In genomic region chr17:63492940-63493339, GRCh38 we compare ENCODE assay signal across 28 cellular contexts. TPM values are rescaled to one million over a fixed set of nuclear protein-coding genes. Genes with fewer than 3 reads are reported as not detected.
"Had no signal": no experiment of that assay in that cellular context is flagged by ENCODE, and none has a peak within 500 bp of the region (broad histone marks: within the 10 kb centered on the region; RNA-seq: fewer than 3 reads in every experiment).

No MANE protein-coding gene starts in this region.

- H3K9me3 ChIP-seq: colonic mucosa, gastrocnemius medialis, ovary, thoracic aorta, tibial nerve, upper lobe of left lung had no signal

- H3K4me3 ChIP-seq: colonic mucosa, gastrocnemius medialis, lung, ovary, thoracic aorta, tibial nerve, upper lobe of left lung had no signal

- H3K36me3 Mint-ChIP-seq: memory B cell; natural killer cell; stimulated activated naive B cell treated with anti-CD40 and anti-IgM and Interleukin-4, amounts not matched to agents 10 μg/mL and 1 μg/mL and 100 μg/mL, for 72 hours had no signal

- ATAC-seq: esophagus mucosa; gastrocnemius medialis; left lobe of liver; natural killer cell; sciatic nerve; stimulated activated naive B cell treated with anti-CD40 and anti-IgM and Interleukin-4, amounts not matched to agents 10 μg/mL and 1 μg/mL and 100 μg/mL, for 72 hours had no signal

- H3K27me3 Mint-ChIP-seq: dendritic cell treated with granulocyte-macrophage colony-stimulating factor and Interleukin-4, amounts not matched to agents 40 ng/mL and 50 ng/mL, for 4 days; memory B cell; stimulated activated naive CD8-positive, alpha-beta T cell treated with anti-CD3 and anti-CD28 coated beads, Interleukin-15, Interleukin-2, amounts not matched to agents 100 ng/mL and 50 ng/mL, for 24 hours had no signal

- H3K36me3 ChIP-seq: colonic mucosa, gastrocnemius medialis, ovary, thoracic aorta, tibial nerve, upper lobe of left lung had no signal

- DNase-seq: colonic mucosa; effector CD8-positive, alpha-beta T cell; foreskin fibroblast; gastrocnemius medialis; head of caudate nucleus; natural killer cell; ovary; stimulated activated CD4-positive, alpha-beta T cell treated with anti-CD3 and anti-CD28 coated beads, Interleukin-2, amount 100 ng/mL, for 24 hours; stimulated activated naive B cell treated with anti-CD40 and anti-IgM and Interleukin-4, amounts not matched to agents 10 μg/mL and 1 μg/mL and 100 μg/mL, for 72 hours; upper lobe of left lung had no signal

- H3K4me1 Mint-ChIP-seq: natural killer cell; stimulated activated naive B cell treated with anti-CD40 and anti-IgM and Interleukin-4, amounts not matched to agents 10 μg/mL and 1 μg/mL and 100 μg/mL, for 72 hours had no signal

- H3K27ac Mint-ChIP-seq: endodermal cell; memory B cell; natural killer cell; stimulated activated naive B cell treated with anti-CD40 and anti-IgM and Interleukin-4, amounts not matched to agents 10 μg/mL and 1 μg/mL and 100 μg/mL, for 72 hours; stimulated activated naive CD8-positive, alpha-beta T cell treated with anti-CD3 and anti-CD28 coated beads, Interleukin-15, Interleukin-2, amounts not matched to agents 100 ng/mL and 50 ng/mL, for 24 hours had no signal

- H3K27ac ChIP-seq: colonic mucosa, epithelial cell of prostate, gastrocnemius medialis, ovary, thoracic aorta, tibial nerve had no signal

- H3K4me3 Mint-ChIP-seq: dendritic cell treated with granulocyte-macrophage colony-stimulating factor and Interleukin-4, amounts not matched to agents 40 ng/mL and 50 ng/mL, for 4 days; endodermal cell; memory B cell; natural killer cell; stimulated activated naive B cell treated with anti-CD40 and anti-IgM and Interleukin-4, amounts not matched to agents 10 μg/mL and 1 μg/mL and 100 μg/mL, for 72 hours; stimulated activated naive CD8-positive, alpha-beta T cell treated with anti-CD3 and anti-CD28 coated beads, Interleukin-15, Interleukin-2, amounts not matched to agents 100 ng/mL and 50 ng/mL, for 24 hours had no signal

- H3K4me1 ChIP-seq: colonic mucosa, gastrocnemius medialis, tibial nerve had no signal

- H3K9me3 Mint-ChIP-seq: dendritic cell treated with granulocyte-macrophage colony-stimulating factor and Interleukin-4, amounts not matched to agents 40 ng/mL and 50 ng/mL, for 4 days; endodermal cell; memory B cell; natural killer cell; stimulated activated naive B cell treated with anti-CD40 and anti-IgM and Interleukin-4, amounts not matched to agents 10 μg/mL and 1 μg/mL and 100 μg/mL, for 72 hours; stimulated activated naive CD8-positive, alpha-beta T cell treated with anti-CD3 and anti-CD28 coated beads, Interleukin-15, Interleukin-2, amounts not matched to agents 100 ng/mL and 50 ng/mL, for 24 hours had no signal

- FAIRE-seq: keratinocyte had no signal

RNA-seq across cellular contexts. Expression of gene KCNH6, which starts 30.2 kb away (rescaled TPM):
- total RNA-seq: esophagus mucosa, gastrocnemius medialis, glomerular endothelial cell, left lobe of liver, mononuclear cell, natural killer cell, posterior vena cava, sciatic nerve, skeletal muscle tissue, thoracic aorta, tibial nerve had no signal
- polyA plus RNA-seq: keratinocyte, liver, neural cell, ovary had no signal
